ENCODE assay signal across 31 cellular contexts in the genomic region with DNA sequence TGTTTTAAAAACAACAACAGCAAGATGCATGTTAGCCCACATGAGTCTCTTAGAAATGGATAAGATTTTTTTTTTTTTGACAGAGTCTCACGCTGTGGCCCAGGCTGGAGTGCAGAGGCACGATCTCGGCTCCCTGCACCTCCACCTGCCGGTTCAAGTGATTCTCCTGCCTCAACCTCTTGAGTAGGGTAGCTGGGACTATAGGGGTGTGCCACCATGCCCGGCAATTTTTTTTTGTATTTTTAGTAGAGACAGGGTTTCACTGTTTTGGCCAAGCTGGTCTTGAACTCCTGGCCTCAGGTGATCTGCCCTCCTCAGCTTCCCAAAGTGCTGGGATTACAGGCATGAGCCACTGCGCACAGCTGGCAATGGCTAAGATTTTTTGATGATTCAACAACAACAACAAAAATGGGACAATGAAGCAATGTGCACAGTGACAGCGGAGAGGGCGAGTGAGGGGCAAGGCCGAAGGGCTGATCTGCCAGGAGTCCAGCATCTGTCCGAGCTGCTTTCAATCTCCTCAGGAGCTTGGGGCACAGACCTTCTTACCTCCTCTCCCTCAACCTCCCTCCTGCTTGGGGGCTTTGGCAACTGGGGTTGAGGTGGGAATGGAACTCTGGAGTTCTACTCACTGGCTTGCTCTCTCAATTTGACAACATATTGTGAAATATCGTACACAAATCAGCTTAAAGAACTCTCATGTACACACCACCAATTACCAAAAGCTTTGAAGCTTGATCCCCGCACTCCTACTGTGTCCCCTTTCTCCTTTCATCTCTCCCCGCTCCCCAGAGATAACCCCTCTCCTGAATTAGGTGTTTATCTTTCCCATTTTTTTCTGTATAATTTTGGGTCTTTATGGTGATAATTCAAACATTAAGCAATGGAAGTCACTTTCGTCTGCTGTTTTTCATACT. TPM values are rescaled to one million over a fixed set of nuclear protein-coding genes. Genes with fewer than 3 reads are reported as not detected.
"Had no signal": no experiment of that assay in that cellular context is flagged by ENCODE, and none has a peak within 500 bp of the region (broad histone marks: within the 10 kb centered on the region; RNA-seq: fewer than 3 reads in every experiment).

No MANE protein-coding gene starts in this region.

- H3K4me3 ChIP-seq: esophagus squamous epithelium, left lung, lung, mucosa of descending colon, skin epidermis, testis, vagina had no signal

- H3K9me3 ChIP-seq: esophagus squamous epithelium, left lung, mucosa of descending colon, testis, vagina had no signal

- H3K4me1 ChIP-seq: esophagus squamous epithelium, left lung, testis, vagina had no signal

- H3K27ac ChIP-seq: esophagus squamous epithelium, left lung, skin epidermis, testis, vagina had no signal

- H3K27me3 ChIP-seq: testis, vagina had no signal

- ATAC-seq: activated CD4-positive, alpha-beta T cell treated with anti-CD3 and anti-CD28 coated beads for 36 hours; activated T-cell treated with anti-CD3 and anti-CD28 coated beads, Interleukin-2, amount 50 U/mL, for 72 hours; left lung; mucosa of descending colon; natural killer cell treated with Interleukin-12 subunit alpha and Interleukin-12 subunit beta and Interleukin-15 and Interleukin-18, amount 100 ng/mL, for 72 hours; sciatic nerve; stimulated activated naive CD8-positive, alpha-beta T cell treated with anti-CD3 and anti-CD28 coated beads, Interleukin-15, Interleukin-2, amounts not matched to agents 100 U/mL and 50 U/mL, for 24 hours had no signal

- H3K36me3 ChIP-seq: esophagus squamous epithelium, left lung, vagina had no signal

- DNase-seq: activated B cell treated with CpG ODN at 0.5 μM for 24 hours; activated CD4-positive, alpha-beta T cell treated with anti-CD3 and anti-CD28 coated beads for 36 hours; activated CD4-positive, alpha-beta T cell treated with anti-CD3 and anti-CD28 coated beads, Interleukin-2, amount 50 U/mL, for 48 hours; activated effector memory CD4-positive, alpha-beta T cell treated with Interleukin-2 at 50 U/mL for 16 hours; activated naive CD4-positive, alpha-beta T cell treated with Interleukin-2 at 50 U/mL for 16 hours; activated T-cell treated with anti-CD3 and anti-CD28 coated beads, Interleukin-2, amount 50 U/mL, for 72 hours; anterior cingulate cortex; dermis blood vessel endothelial cell; effector CD4-positive, alpha-beta T cell; esophagus squamous epithelium; immature natural killer cell; left lung; mesendoderm; mucosa of descending colon; stimulated activated CD4-positive, alpha-beta T cell treated with anti-CD3 and anti-CD28 coated beads, Interleukin-12 subunit alpha, Interleukin-12 subunit beta, amount 100 ng/mL, for 4 hours; stimulated activated CD4-positive, alpha-beta T cell treated with anti-CD3 and anti-CD28 coated beads, Interleukin-4, amount 100 ng/mL, for 1 hour; stimulated activated naive CD8-positive, alpha-beta T cell treated with anti-CD3 and anti-CD28 coated beads, Interleukin-15, Interleukin-2, amounts not matched to agents 100 U/mL and 50 U/mL, for 24 hours; testis; trophoblast cell had no signal

- FAIRE-seq: frontal cortex had no signal

RNA-seq across cellular contexts. Expression of a gene that starts 3.4 kb away (rescaled TPM):
- total RNA-seq: activated B cell treated with CpG ODN at 0.5 μM for 24 hours; activated CD4-positive, alpha-beta T cell treated with anti-CD3 and anti-CD28 coated beads for 36 hours; activated T-cell treated with anti-CD3 and anti-CD28 coated beads, Interleukin-2, amount 50 U/mL, for 72 hours; bronchial epithelial cell; dermis blood vessel endothelial cell; esophagus squamous epithelium; kidney epithelial cell; left lung; myocyte; natural killer cell treated with Interleukin-12 subunit alpha and Interleukin-12 subunit beta and Interleukin-15 and Interleukin-18, amount 100 ng/mL, for 72 hours; osteocyte; posterior vena cava; sciatic nerve; T-helper 2 cell treated with Interferon-gamma antibody and Interleukin-4, amounts not matched to agents 100 ng/mL and 5 ng/mL, for 36 hours; vagina had no signal
- polyA plus RNA-seq: immature natural killer cell, lung had no signal

RNA-seq across cellular contexts. Expression of a gene that starts 3.6 kb away (rescaled TPM):
- total RNA-seq: activated B cell treated with CpG ODN at 0.5 μM for 24 hours; activated CD4-positive, alpha-beta T cell treated with anti-CD3 and anti-CD28 coated beads for 36 hours; activated T-cell treated with anti-CD3 and anti-CD28 coated beads, Interleukin-2, amount 50 U/mL, for 72 hours; bronchial epithelial cell; dermis blood vessel endothelial cell; esophagus squamous epithelium; frontal cortex; kidney epithelial cell; left lung; myocyte; natural killer cell treated with Interleukin-12 subunit alpha and Interleukin-12 subunit beta and Interleukin-15 and Interleukin-18, amount 100 ng/mL, for 72 hours; osteocyte; posterior vena cava; sciatic nerve; T-helper 2 cell treated with Interferon-gamma antibody and Interleukin-4, amounts not matched to agents 100 ng/mL and 5 ng/mL, for 36 hours; testis; vagina had no signal
- polyA plus RNA-seq: immature natural killer cell, lung had no signal
